12 cellular contexts compared by ENCODE assay signal in genomic region chr17:78263063-78263735, GRCh38. TPM values are rescaled to one million over a fixed set of nuclear protein-coding genes. Genes with fewer than 3 reads are reported as not detected.
DNase-seq lines count a peak whose midpoint lies in the region; ATAC-seq and TF ChIP-seq lines count a peak whose summit lies in the region.
"Had no signal": no experiment of that assay in that cellular context is flagged by ENCODE, and none has a peak within 500 bp of the region (broad histone marks: within the 10 kb centered on the region; RNA-seq: fewer than 3 reads in every experiment).

No MANE protein-coding gene starts in this region.

- peak; percentile 66 for DNase-seq in H7
- no peak for DNase-seq in T-helper 17 cell
- DNase-seq in Right ventricle myocardium superior: peak; percentile 81
- DNase-seq in psoas muscle: peak in 1 of 2 donors; percentile 70
- no peak for DNase-seq in GM13976 (ENCODE audit: low spot score)
- no peak for DNase-seq in cerebellum (ENCODE audit: low spot score)
- DNase-seq: amniotic stem cell had no signal

- H3K4me1 ChIP-seq in psoas muscle: peaks cover 12% of the 10 kb centered on the region

- peak overlapping the region; percentile 41 for H3K4me3 Mint-ChIP-seq in T-helper 17 cell

- H3K27me3 ChIP-seq in H7 (ENCODE audit: control insufficient read depth, insufficient read depth, low read length) (no peaks in the 10 kb centered on the region), psoas muscle (ENCODE audit: insufficient read depth in 3 of 3, low read length in 2 of 3) (peaks cover 0 to 2% (median 0%) of the 10 kb centered on the region in 3 donors)

- H3K9me3 ChIP-seq in T-helper 17 cell (ENCODE audit: control insufficient read depth, low read length, poor library complexity, severe bottlenecking) (no peaks in the 10 kb centered on the region), psoas muscle (no peaks in the 10 kb centered on the region)
- H3K9me3 ChIP-seq: HAP-1 had no signal

- ATAC-seq in T-helper 17 cell (no peak), Right ventricle myocardium superior (ENCODE audit: poor library complexity) (peak; percentile 26), psoas muscle (peak in 1 of 4 donors; percentile 53), HG02852 (IDR thresholded peaks at IDR 0.05; ENCODE audit: unreplicated experiment) (no peak), GM19023 (IDR thresholded peaks at IDR 0.05; ENCODE audit: unreplicated experiment) (no peak)

- H3K4me1 Mint-ChIP-seq in T-helper 17 cell: peaks cover 26% of the 10 kb centered on the region

- H3K36me3 ChIP-seq in H7 (replicated peaks; ENCODE audit: control insufficient read depth, insufficient read depth, low read length): no peaks in the 10 kb centered on the region
- H3K36me3 ChIP-seq in psoas muscle (ENCODE audit: insufficient read depth in 1 of 2, low read depth in 1 of 2): no peaks in the 10 kb centered on the region
- H3K36me3 ChIP-seq: HAP-1 had no signal

- H3K36me3 Mint-ChIP-seq in T-helper 17 cell (ENCODE audit: low read depth): no peaks in the 10 kb centered on the region

- WGBS in psoas muscle, 3 donors: 56 to 64% (median 57%) methylated on average over 23 of the region's 23 CpGs

- H3K4me3 ChIP-seq in H7 (ENCODE audit: insufficient read depth, low read depth, low read length) (no peak overlapping the region), psoas muscle (no peak overlapping the region)
- H3K4me3 ChIP-seq: HAP-1 had no signal

- in situ Hi-C loops in GM13976 (cut with MboI; ENCODE audit: low sequenced_read_pairs, unreplicated experiment): no loop called here

- H3K27me3 Mint-ChIP-seq in T-helper 17 cell: no peaks in the 10 kb centered on the region

- intact Hi-C loops in Right ventricle myocardium superior (cut with DNase I) (no loop called here), psoas muscle (cut with DNase I) (no loop called here)

- peak overlapping the region; percentile 2 for H3K27ac ChIP-seq in psoas muscle

- peak overlapping the region; percentile 83 for H3K27ac Mint-ChIP-seq in T-helper 17 cell

- TF ChIP-seq CTCF in psoas muscle (IDR thresholded peaks at IDR 0.05): no peak
- no peak for TF ChIP-seq CTCF in GM13976 (IDR thresholded peaks at IDR 0.05; ENCODE audit: borderline replicate concordance, control extremely low read depth, extremely low read depth, insufficient read depth, missing control alignments)

RNA-seq across cellular contexts. Expression of gene TMEM235, which starts 31.8 kb away (rescaled TPM):
- not detected in 2 replicates for total RNA-seq in H7 (2014; rRNA removed; shearing (Covaris generic))
- total RNA-seq in T-helper 17 cell (not detected), Right ventricle myocardium superior (not detected), psoas muscle (not detected), cerebellum (1.6 TPM)
- polyA plus RNA-seq in psoas muscle: not detected
- total RNA-seq: glomerular endothelial cell, LHCN-M2 had no signal

RNA-seq across cellular contexts. Expression of gene BIRC5, which starts 49.1 kb away (rescaled TPM):
- total RNA-seq in H7 (2014; rRNA removed; shearing (Covaris generic)): 152 and 154 TPM in 2 replicates
- total RNA-seq in T-helper 17 cell (under 1 TPM; 0.40 to 0.44 TPM), Right ventricle myocardium superior (1.7 TPM), psoas muscle (under 1 TPM in 2 of 4 donors, not detected in 2; 0.12 to 0.34 TPM), cerebellum (17.6 TPM)
- polyA plus RNA-seq in psoas muscle: under 1 TPM; 0.06 to 0.96 (median 0.23) TPM

Comparison
In these comparisons a context has a peak if more than half of its experiments do, and no peak if none do; other contexts are left out.
1. DNase-seq: peak in H7 (single experiment) and Right ventricle myocardium superior (single experiment); none in T-helper 17 cell (0 of 3), GM13976 (single experiment) and cerebellum (single experiment).